ENCODE assay signal across 15 cellular contexts in genomic region chr6:128124713-128125112, GRCh38.
DNase-seq lines count a peak whose midpoint lies in the region; ATAC-seq and TF ChIP-seq lines count a peak whose summit lies in the region.
"Had no signal": no experiment of that assay in that cellular context is flagged by ENCODE, and none has a peak within 500 bp of the region (broad histone marks: within the 10 kb centered on the region; RNA-seq: fewer than 3 reads in every experiment).

No MANE protein-coding gene starts in this region.

- H3K4me1 Mint-ChIP-seq in activated T-helper 17 cell treated with anti-CD3 and anti-CD28 coated beads, Interleukin-2, amount 50 U/mL, for 72 hours: peaks cover 4% of the 10 kb centered on the region
- H3K4me1 Mint-ChIP-seq in endodermal cell: no peaks in the 10 kb centered on the region

- no peaks in the 10 kb centered on the region for H3K9me3 ChIP-seq in endodermal cell (ENCODE audit: control insufficient read depth, low read length)

- H3K27ac ChIP-seq in endodermal cell (ENCODE audit: low read depth, low read length): no peak overlapping the region

- H3K36me3 ChIP-seq in endodermal cell (ENCODE audit: control insufficient read depth, insufficient read depth, low read length): no peaks in the 10 kb centered on the region

- H3K27me3 Mint-ChIP-seq in activated T-helper 17 cell treated with anti-CD3 and anti-CD28 coated beads, Interleukin-2, amount 50 U/mL, for 72 hours: no peaks in the 10 kb centered on the region
- no peaks in the 10 kb centered on the region for H3K27me3 Mint-ChIP-seq in endodermal cell (ENCODE audit: insufficient read depth)
- H3K27me3 Mint-ChIP-seq: activated naive CD4-positive, alpha-beta T cell treated with anti-CD3 and anti-CD28 coated beads, Interleukin-2, amount 50 U/mL, for 24 hours; CD4-positive, CD25-positive, alpha-beta regulatory T cell; dendritic cell treated with granulocyte-macrophage colony-stimulating factor and Interleukin-4, amounts not matched to agents 40 ng/mL and 50 ng/mL, for 4 days; natural killer cell treated with Interleukin-12 subunit alpha and Interleukin-12 subunit beta and Interleukin-15 and Interleukin-18, amount 100 ng/mL, for 72 hours; T-helper 17 cell had no signal

- WGBS in endodermal cell (ENCODE audit: insufficient coverage in 1 of 2, insufficient read length in 1 of 2), 2 experiments: 86% methylated on average over 1 of the region's 1 CpG; no CpG with 5 or more reads in 1 of the 2 experiments

- peak; percentile 79 for ATAC-seq in activated T-helper 17 cell treated with anti-CD3 and anti-CD28 coated beads, Interleukin-2, amount 50 U/mL, for 72 hours (replicated peaks)
- ATAC-seq: natural killer cell treated with Interleukin-12 subunit alpha and Interleukin-12 subunit beta and Interleukin-15 and Interleukin-18, amount 100 ng/mL, for 72 hours; right cardiac atrium; T-helper 17 cell had no signal

- no peaks in the 10 kb centered on the region for H3K27me3 ChIP-seq in endodermal cell (ENCODE audit: control insufficient read depth, insufficient read depth, low read length, poor library complexity, severe bottlenecking)

- DNase-seq in AG10803 (ENCODE audit: low read depth) (peak; percentile 4), HCEC 1CT (peak; percentile 48), iris pigment epithelial cell (ENCODE audit: low read depth) (peak; percentile 69), anterior cingulate cortex (lab: John Stamatoyannopoulos, UW) (no peak), endodermal cell (no peak), SW 1271 (lab: John Stamatoyannopoulos, UW) (no peak), NCI-H2171 (lab: John Stamatoyannopoulos, UW) (no peak)
- DNase-seq: CD4-positive, CD25-positive, alpha-beta regulatory T cell; KG1; right cardiac atrium; T-helper 17 cell had no signal

- TF ChIP-seq CTCF in AG10803 (conservative IDR thresholded peaks at IDR 0.05; ENCODE audit: low read length) (no peak), endodermal cell (conservative IDR thresholded peaks at IDR 0.05) (no peak)

- no peak overlapping the region for H3K9ac ChIP-seq in endodermal cell (ENCODE audit: extremely low read depth, low read length, poor library complexity, severe bottlenecking)

- no peak overlapping the region for H3K27ac Mint-ChIP-seq in activated T-helper 17 cell treated with anti-CD3 and anti-CD28 coated beads, Interleukin-2, amount 50 U/mL, for 72 hours
- no peak overlapping the region for H3K27ac Mint-ChIP-seq in endodermal cell
- H3K27ac Mint-ChIP-seq: activated naive CD4-positive, alpha-beta T cell treated with anti-CD3 and anti-CD28 coated beads, Interleukin-2, amount 50 U/mL, for 24 hours; CD4-positive, CD25-positive, alpha-beta regulatory T cell; dendritic cell treated with granulocyte-macrophage colony-stimulating factor and Interleukin-4, amounts not matched to agents 40 ng/mL and 50 ng/mL, for 4 days; natural killer cell treated with Interleukin-12 subunit alpha and Interleukin-12 subunit beta and Interleukin-15 and Interleukin-18, amount 100 ng/mL, for 72 hours; T-helper 17 cell had no signal

- H3K4me3 ChIP-seq in AG10803 (ENCODE audit: low read length): no peak overlapping the region
- H3K4me3 ChIP-seq in endodermal cell (ENCODE audit: low read length): no peak overlapping the region

- no peaks in the 10 kb centered on the region for H3K36me3 Mint-ChIP-seq in activated T-helper 17 cell treated with anti-CD3 and anti-CD28 coated beads, Interleukin-2, amount 50 U/mL, for 72 hours (ENCODE audit: low read depth)
- no peaks in the 10 kb centered on the region for H3K36me3 Mint-ChIP-seq in endodermal cell (ENCODE audit: low read depth)
- H3K36me3 Mint-ChIP-seq: activated naive CD4-positive, alpha-beta T cell treated with anti-CD3 and anti-CD28 coated beads, Interleukin-2, amount 50 U/mL, for 24 hours; CD4-positive, CD25-positive, alpha-beta regulatory T cell; natural killer cell treated with Interleukin-12 subunit alpha and Interleukin-12 subunit beta and Interleukin-15 and Interleukin-18, amount 100 ng/mL, for 72 hours had no signal

- no peaks in the 10 kb centered on the region for H3K9me3 Mint-ChIP-seq in activated T-helper 17 cell treated with anti-CD3 and anti-CD28 coated beads, Interleukin-2, amount 50 U/mL, for 72 hours
- no peaks in the 10 kb centered on the region for H3K9me3 Mint-ChIP-seq in endodermal cell
- H3K9me3 Mint-ChIP-seq: activated naive CD4-positive, alpha-beta T cell treated with anti-CD3 and anti-CD28 coated beads, Interleukin-2, amount 50 U/mL, for 24 hours; dendritic cell treated with granulocyte-macrophage colony-stimulating factor and Interleukin-4, amounts not matched to agents 40 ng/mL and 50 ng/mL, for 4 days had no signal

- H3K4me3 Mint-ChIP-seq in activated T-helper 17 cell treated with anti-CD3 and anti-CD28 coated beads, Interleukin-2, amount 50 U/mL, for 72 hours: no peak overlapping the region
- H3K4me3 Mint-ChIP-seq in endodermal cell: no peak overlapping the region
- H3K4me3 Mint-ChIP-seq: activated naive CD4-positive, alpha-beta T cell treated with anti-CD3 and anti-CD28 coated beads, Interleukin-2, amount 50 U/mL, for 24 hours; CD4-positive, CD25-positive, alpha-beta regulatory T cell; dendritic cell treated with granulocyte-macrophage colony-stimulating factor and Interleukin-4, amounts not matched to agents 40 ng/mL and 50 ng/mL, for 4 days; natural killer cell treated with Interleukin-12 subunit alpha and Interleukin-12 subunit beta and Interleukin-15 and Interleukin-18, amount 100 ng/mL, for 72 hours; T-helper 17 cell had no signal

- H3K4me1 ChIP-seq in endodermal cell (ENCODE audit: control insufficient read depth, insufficient read depth, low read length): no peaks in the 10 kb centered on the region

Comparison
In these comparisons a context has a peak if more than half of its experiments do, and no peak if none do; other contexts are left out.
1. DNase-seq: peak in AG10803 (single experiment), HCEC 1CT (single experiment) and iris pigment epithelial cell (single experiment); none in anterior cingulate cortex (0 of 58), endodermal cell (single experiment), SW 1271 (0 of 2) and NCI-H2171 (single experiment).